ENCODE assay signal across 30 cellular contexts in the genomic region with DNA sequence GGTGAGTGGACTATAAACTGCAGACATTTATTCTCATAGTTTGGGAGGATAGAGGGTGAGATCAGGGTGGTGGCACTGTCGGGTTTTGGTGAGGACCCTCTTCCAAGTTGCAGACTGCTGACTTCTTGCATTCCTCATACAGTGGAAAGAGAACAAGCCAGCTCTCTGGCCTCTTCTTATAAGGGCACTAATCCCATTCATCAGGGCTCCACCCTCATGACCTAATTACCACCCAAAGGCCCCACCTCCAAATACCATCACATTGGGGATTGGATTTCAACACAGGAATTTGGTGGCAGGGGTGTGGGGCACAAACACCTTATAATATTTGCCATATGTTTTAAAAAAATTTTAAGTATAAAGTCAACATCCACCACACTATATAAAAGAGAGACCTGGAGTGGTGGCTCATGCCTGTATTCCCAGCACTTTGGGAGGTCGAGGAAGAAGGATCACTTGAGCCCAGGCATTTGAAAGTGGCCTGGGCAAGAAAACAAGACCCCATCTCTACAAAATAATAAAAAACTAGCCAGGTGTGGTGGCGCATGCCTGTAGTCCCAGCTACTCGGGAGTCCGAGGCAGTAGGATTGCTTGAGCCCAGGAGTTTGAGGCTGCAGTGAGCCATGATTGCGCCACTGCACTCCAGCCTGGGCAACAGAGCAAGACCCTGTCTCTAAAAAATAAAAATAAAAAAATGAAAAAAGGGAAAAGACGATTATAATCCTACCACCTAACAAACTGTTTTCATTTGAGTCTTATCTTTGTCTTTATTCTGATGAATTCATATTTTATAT. TPM values are rescaled to one million over a fixed set of nuclear protein-coding genes. Genes with fewer than 3 reads are reported as not detected.
DNase-seq lines count a peak whose midpoint lies in the region; ATAC-seq, FAIRE-seq and TF ChIP-seq lines count a peak whose summit lies in the region.
"Had no signal": no experiment of that assay in that cellular context is flagged by ENCODE, and none has a peak within 500 bp of the region (broad histone marks: within the 10 kb centered on the region; RNA-seq: fewer than 3 reads in every experiment).

No MANE protein-coding gene starts in this region.

- 89% methylated on average over 7 of the region's 7 CpGs; no CpG with 5 or more reads in 1 of the 2 experiments for WGBS in H1 (ENCODE audit: extremely low coverage in 1 of 2, insufficient coverage in 1 of 2, insufficient read length in 1 of 2, insufficient replicate concordance in 2 of 2, low coverage in 1 of 2, low lambda C conversion rate in 2 of 2, missing lambda C conversion rate in 1 of 2), 2 experiments

- H3K79me2 ChIP-seq in GM23338 (replicated peaks; ENCODE audit: insufficient read depth), result peaks cover 100% of the 10 kb centered on the region
- H3K79me2 ChIP-seq in H1 (ENCODE audit: control insufficient read depth in 1 of 2, insufficient read depth in 2 of 2, low read length in 2 of 2), result peaks cover 23 to 97% of the 10 kb centered on the region in 2 experiments

- H3K27me3 Mint-ChIP-seq in GM23338 (ENCODE audit: insufficient read depth, low read depth, poor library complexity), result peaks cover 22% of the 10 kb centered on the region
- H3K27me3 Mint-ChIP-seq in nephron (ENCODE audit: low read depth), result no peaks in the 10 kb centered on the region

- H3K23me2 ChIP-seq in H1 (ENCODE audit: low read depth, low read length), result no peaks in the 10 kb centered on the region

- no peak overlapping the region for H2BK12ac ChIP-seq in H1 (ENCODE audit: low read depth, low read length)

- peaks cover 73% of the 10 kb centered on the region for H4K20me1 ChIP-seq in GM23338 (replicated peaks; ENCODE audit: insufficient read depth)
- H4K20me1 ChIP-seq in H1 (replicated peaks in 1 of 2; ENCODE audit: control insufficient read depth in 1 of 2, insufficient read depth in 2 of 2, low read length in 2 of 2), result peaks cover 36 to 45% of the 10 kb centered on the region in 2 experiments

- H3K27ac Mint-ChIP-seq in GM23338, result 0 out of 2 replicates have a peak overlapping the region, but pooled peaks have one; percentile 39
- peak overlapping the region; percentile 97 to 99 (median 98) for H3K27ac Mint-ChIP-seq in nephron
- H3K27ac Mint-ChIP-seq: CD8-positive, alpha-beta T cell had no signal

- no peak overlapping the region for H2BK20ac ChIP-seq in H1 (ENCODE audit: low read length)

- H4K91ac ChIP-seq in H1 (replicated peaks; ENCODE audit: insufficient read length, low read length), result no peak overlapping the region

- CTCF ChIA-PET in H1 (lab: Charles Lee; ENCODE audit: partially characterized antibody), result interaction anchor here (0.8 to 15.2 kb wide), 8 partner anchors 8 to 108 kb away, joined by 3 to 218 read pairs (median 10); a partner anchor contains a TSS

- H3K4me3 Mint-ChIP-seq in GM23338 (no peak overlapping the region), nephron (no peak overlapping the region)
- H3K4me3 Mint-ChIP-seq: CD8-positive, alpha-beta T cell had no signal

- H3K23ac ChIP-seq in H1 (ENCODE audit: insufficient read length), result no peak overlapping the region

- H3K9me3 ChIP-seq in HAP-1, result no peaks in the 10 kb centered on the region
- no peaks in the 10 kb centered on the region for H3K9me3 ChIP-seq in H1 (ENCODE audit: insufficient read depth in 2 of 2, low read depth in 1 of 2, low read length in 1 of 2)

- no peak overlapping the region for H3K56ac ChIP-seq in H1 (replicated peaks; ENCODE audit: insufficient read length, low read depth, low read length)

- H3K4me1 ChIP-seq in GM23338 (ENCODE audit: insufficient read depth) (peaks cover 94% of the 10 kb centered on the region), HAP-1 (peaks cover 24% of the 10 kb centered on the region), H1 (replicated peaks in 1 of 4; ENCODE audit: control insufficient read depth in 3 of 4, insufficient read depth in 4 of 4, low read length in 3 of 4) (peaks cover 34 to 58% (median 35%) of the 10 kb centered on the region in 4 experiments)

- POLR2A ChIA-PET in H1 (lab: Charles Lee; ENCODE audit: partially characterized antibody), result interaction anchor here (0.7 to 4.0 kb wide), 6 partner anchors 8 to 60 kb away, joined by 3 to 15 read pairs (median 7); a partner anchor contains a TSS

- DNase-seq in GM23338 (ENCODE audit: low spot score), result peak; percentile 51
- DNase-seq in HAP-1 (ENCODE audit: low spot score in 2 of 2), result peak; percentile 56 to 61
- no peak for DNase-seq in H1 (ENCODE audit: low read depth in 1 of 2, low spot score in 2 of 2)
- no peak for DNase-seq in NCI-H345 (lab: John Stamatoyannopoulos, UW)
- no peak for DNase-seq in epidermal melanocyte (ENCODE audit: insufficient read length, low spot score)
- no peak for DNase-seq in omental fat pad (ENCODE audit: low spot score)
- no peak for DNase-seq in substantia nigra (lab: John Stamatoyannopoulos, UW)
- DNase-seq: C1 segment of cervical spinal cord; CD8-positive, alpha-beta T cell; DMS 273 treated with DMSO at 0.1 percent for 48 hours; DMS79; EL; GDM1; GOT3; Kasumi-1; MV-4-11; NCI-H1105; NCI-H1436 treated with DMSO at 0.1 percent for 48 hours; NCI-H1930; NCI-H2107; NCI-H446; NCI-H526; SHP77 had no signal

- no peak for TF ChIP-seq CTCF in GM23338 (conservative IDR thresholded peaks at IDR 0.05; ENCODE audit: low read depth in 2 of 2)
- no peak for TF ChIP-seq CTCF in H1 (IDR thresholded peaks at IDR 0.05; ENCODE audit: control extremely low read depth in 1 of 3, insufficient read depth in 1 of 3, low read depth in 1 of 3, low read length in 3 of 3)
- TF ChIP-seq CTCF in nephron (IDR thresholded peaks at IDR 0.05; ENCODE audit: unreplicated experiment in 3 of 3), result no peak
- no peak for TF ChIP-seq CTCF in omental fat pad (IDR thresholded peaks at IDR 0.05)

- no peak overlapping the region for H2AK5ac ChIP-seq in H1 (ENCODE audit: low read depth, low read length)

- H3K14ac ChIP-seq in H1 (ENCODE audit: insufficient read length), result no peak overlapping the region

- TF ChIP-seq RAD21 in H1 (IDR thresholded peaks at IDR 0.05 in 1 of 2, conservative IDR thresholded peaks at IDR 0.05 in 1 of 2; ENCODE audit: low read depth in 2 of 2, low read length in 2 of 2), result no peak

- peak overlapping the region; percentile 86 for H3K27ac ChIP-seq in GM23338 (ENCODE audit: low read depth)
- no peak overlapping the region for H3K27ac ChIP-seq in H1 (ENCODE audit: low read depth, low read length)
- H3K27ac ChIP-seq in substantia nigra (ENCODE audit: low read depth, low read length, poor library complexity, severe bottlenecking), result no peak overlapping the region
- H3K27ac ChIP-seq: RWPE1 had no signal

- peaks cover 21% of the 10 kb centered on the region; the same call in 1 of the 2 replicates for H3F3A ChIP-seq in GM23338 (replicated peaks; ENCODE audit: low read depth)

- no peaks in the 10 kb centered on the region for H3K9me2 ChIP-seq in GM23338 (ENCODE audit: insufficient read depth)

- TF ChIP-seq EP300 in H1 (IDR thresholded peaks at IDR 0.05; ENCODE audit: borderline replicate concordance in 1 of 2, low read depth in 2 of 2, low read length in 2 of 2), result no peak

- peaks cover 33% of the 10 kb centered on the region for H3K79me1 ChIP-seq in H1 (ENCODE audit: low read depth, low read length)

- H2BK15ac ChIP-seq in H1 (ENCODE audit: low read length), result no peak overlapping the region

- H2BK5ac ChIP-seq in H1 (ENCODE audit: low read depth, low read length), result no peak overlapping the region

- no peaks in the 10 kb centered on the region; the same call in 2 of the 3 replicates for H3K9me3 Mint-ChIP-seq in GM23338
- H3K9me3 Mint-ChIP-seq in nephron, result no peaks in the 10 kb centered on the region
- H3K9me3 Mint-ChIP-seq: CD8-positive, alpha-beta T cell had no signal

- 0 out of 3 replicates have a peak, but pooled peaks of 1 of the 2 experiments have one; percentile 51 for TF ChIP-seq POLR2A in H1 (IDR thresholded peaks at IDR 0.05; ENCODE audit: control extremely low read depth in 1 of 2, low read depth in 2 of 2, low read length in 2 of 2)

- ATAC-seq in GM23338, result no peak; the same call in 1 of the 3 replicates
- ATAC-seq in omental fat pad (ENCODE audit: low FRiP score), result no peak
- ATAC-seq: CD8-positive, alpha-beta T cell; GM12878; K562; Panc1 had no signal

- H3K9ac ChIP-seq in H1 (replicated peaks in 1 of 4; ENCODE audit: extremely low read depth in 1 of 4, low read depth in 3 of 4, low read length in 3 of 4), result no peak overlapping the region

- in situ Hi-C loops in HAP-1 (cut with MboI; ENCODE audit: low sequenced_read_pairs), result no loop called here

- H3K4me3 ChIP-seq in GM23338 (no peak overlapping the region), HAP-1 (no peak overlapping the region), H1 (ENCODE audit: extremely low read depth in 1 of 4, insufficient read depth in 2 of 4, low read depth in 3 of 4, low read length in 4 of 4) (no peak overlapping the region)
- H3K4me3 ChIP-seq: GM12878, K562 had no signal

- peaks cover 29% of the 10 kb centered on the region for H3K36me3 Mint-ChIP-seq in GM23338 (ENCODE audit: low read depth)
- peaks cover 11% of the 10 kb centered on the region for H3K36me3 Mint-ChIP-seq in nephron (ENCODE audit: low read depth)
- H3K36me3 Mint-ChIP-seq: CD8-positive, alpha-beta T cell had no signal

- H3K4me2 ChIP-seq in GM23338 (peak overlapping the region; percentile 78), H1 (ENCODE audit: insufficient read depth in 1 of 2, low read depth in 2 of 2, low read length in 2 of 2) (no peak overlapping the region; a peak in 1 of 4 replicates)

- H3K27me3 ChIP-seq in GM23338 (ENCODE audit: insufficient read depth) (no peaks in the 10 kb centered on the region), HAP-1 (ENCODE audit: low read depth) (no peaks in the 10 kb centered on the region), H1 (replicated peaks in 1 of 4; ENCODE audit: control insufficient read depth in 3 of 4, extremely low read depth in 1 of 4, insufficient read depth in 3 of 4, low read length in 3 of 4) (no peaks in the 10 kb centered on the region)

- H2AFZ ChIP-seq in GM23338 (no peak overlapping the region), H1 (ENCODE audit: low read length) (no peak overlapping the region)

- H3K18ac ChIP-seq in H1 (ENCODE audit: extremely low read depth, low read length), result no peak overlapping the region

- peaks cover 92% of the 10 kb centered on the region for H3K4me1 Mint-ChIP-seq in GM23338
- H3K4me1 Mint-ChIP-seq in nephron, result peaks cover 84% of the 10 kb centered on the region

- H2BK120ac ChIP-seq in H1 (replicated peaks; ENCODE audit: low read depth, low read length), result no peak overlapping the region

- FAIRE-seq in H1 (lab: Jason Lieb, UNC), result no peak
- FAIRE-seq: GM12878, K562 had no signal

- H4K8ac ChIP-seq in H1 (ENCODE audit: extremely low read depth, insufficient read depth, low read length), result no peak overlapping the region

- no peak overlapping the region for H4K5ac ChIP-seq in H1 (ENCODE audit: insufficient read length, low read depth, low read length)

- no peak overlapping the region for H3K4ac ChIP-seq in H1 (replicated peaks; ENCODE audit: insufficient read length, low read depth, low read length)

- H3K36me3 ChIP-seq in GM23338 (ENCODE audit: insufficient read depth), result 0 out of 2 replicates have a peak, but pooled peaks cover 4% of the 10 kb centered on the region
- no peaks in the 10 kb centered on the region; the same call in 1 of the 2 replicates for H3K36me3 ChIP-seq in HAP-1 (replicated peaks)
- H3K36me3 ChIP-seq in H1 (ENCODE audit: control insufficient read depth in 2 of 4, insufficient read depth in 4 of 4, low read length in 3 of 4), result no peaks in the 10 kb centered on the region

RNA-seq across cellular contexts. Expression of a gene that starts 44.0 kb away (rescaled TPM):
- 42.4 and 47.3 TPM in 2 replicates for total RNA-seq in GM23338 (2014; rRNA removed; shearing (Covaris generic))
- polyA plus RNA-seq in GM23338 (2016; fragmentation: Nextera tagmentation; extraction: Ambion mirVana) (101 and 113 TPM in 2 replicates), H1 (2011; rRNA removed) (27.5 and 49.5 TPM in 2 replicates)
- total RNA-seq in H1 (2021; fragmentation: NEBNext Ultra II Directional; extraction: Animal tissue kit (Norgen Biotek cat#: 25700)), result 108 and 110 TPM in 2 replicates
- polyA plus RNA-seq in H1 (2011; cell fraction: cytosol; rRNA removed), result 11.0 TPM
- 53.7 TPM for polyA plus RNA-seq in H1 (2011; cell fraction: nucleus; rRNA removed)
- 117 to 131 TPM (median 126 TPM) in 4 replicates for polyA plus RNA-seq in H1 (2012, experiment 1 of 2)
- 142 TPM for polyA plus RNA-seq in H1 (2012, experiment 2 of 2)
- polyA plus RNA-seq in H1 (2013, experiment 1 of 2), result 141 TPM
- polyA plus RNA-seq in H1 (2013, experiment 2 of 2), result 141 TPM
- polyA minus RNA-seq in H1 (2011; rRNA and poly(A)+ RNA removed), result 15.5 and 22.8 TPM in 2 replicates
- 31.3 TPM for polyA minus RNA-seq in H1 (2011; cell fraction: cytosol; rRNA and poly(A)+ RNA removed)
- 52.8 TPM for polyA minus RNA-seq in H1 (2011; cell fraction: nucleus; rRNA and poly(A)+ RNA removed)
- 10 to 100 TPM in 1 of 4 donors, 1 to 10 TPM in 3; 2.1 to 14.0 (median 3.9) TPM for total RNA-seq in omental fat pad
- total RNA-seq: CD8-positive, alpha-beta T cell; HT-29; OCI-LY7 had no signal

Comparison
In these comparisons a context has a peak if more than half of its experiments do, and no peak if none do; other contexts are left out.
1. DNase-seq: peak in GM23338 (single experiment) and HAP-1 (2 of 2); none in H1 (0 of 2), NCI-H345 (single experiment), epidermal melanocyte (single experiment), omental fat pad (single experiment) and substantia nigra (0 of 49).